Comparison of ENCODE assay signal across 8 cellular contexts in the genomic region with DNA sequence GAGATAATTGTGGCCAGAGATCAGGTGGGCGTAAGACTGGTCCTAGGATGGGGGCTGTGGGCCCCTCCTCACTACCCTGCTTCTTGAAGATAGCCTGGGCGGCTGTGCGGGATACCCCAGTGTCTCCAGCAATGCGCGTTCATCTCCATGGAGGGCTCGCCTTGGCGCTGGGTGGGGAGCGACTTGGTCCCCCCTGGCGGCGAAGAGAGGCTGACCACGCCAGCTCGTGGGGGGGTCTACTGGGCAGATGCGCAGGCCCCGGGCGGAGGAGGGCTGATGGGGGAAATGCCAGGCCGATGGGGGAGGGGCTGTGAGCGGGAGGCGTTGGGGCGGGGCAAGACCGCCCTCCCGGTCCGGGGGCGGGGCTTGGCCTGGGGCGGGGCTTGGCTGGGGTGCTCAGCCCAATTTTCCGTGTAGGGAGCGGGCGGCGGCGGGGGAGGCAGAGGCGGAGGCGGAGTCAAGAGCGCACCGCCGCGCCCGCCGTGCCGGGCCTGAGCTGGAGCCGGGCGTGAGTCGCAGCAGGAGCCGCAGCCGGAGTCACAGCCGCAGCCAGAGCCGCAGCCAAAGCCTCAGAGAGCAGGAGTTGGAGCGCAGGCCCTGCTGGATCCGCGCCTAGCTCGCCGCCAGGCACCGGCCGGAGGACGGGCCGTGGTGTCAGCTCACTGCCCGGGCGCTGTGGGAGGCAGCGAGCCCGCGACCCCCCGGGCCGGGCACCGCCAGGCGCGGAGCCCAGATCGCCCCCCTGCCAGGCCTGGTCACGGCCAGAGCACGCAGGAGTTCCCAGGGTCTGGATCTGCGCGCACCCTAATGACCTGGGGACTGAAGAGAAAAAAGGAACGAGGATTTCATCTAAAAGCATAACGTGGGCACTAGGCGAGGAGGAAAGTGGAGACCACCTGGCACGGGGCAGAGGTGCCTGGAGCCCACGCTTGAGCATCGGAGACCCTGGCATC. TPM values are rescaled to one million over a fixed set of nuclear protein-coding genes. Genes with fewer than 3 reads are reported as not detected.
DNase-seq lines count a peak whose midpoint lies in the region; ATAC-seq and TF ChIP-seq lines count a peak whose summit lies in the region.

A gene with protein sequence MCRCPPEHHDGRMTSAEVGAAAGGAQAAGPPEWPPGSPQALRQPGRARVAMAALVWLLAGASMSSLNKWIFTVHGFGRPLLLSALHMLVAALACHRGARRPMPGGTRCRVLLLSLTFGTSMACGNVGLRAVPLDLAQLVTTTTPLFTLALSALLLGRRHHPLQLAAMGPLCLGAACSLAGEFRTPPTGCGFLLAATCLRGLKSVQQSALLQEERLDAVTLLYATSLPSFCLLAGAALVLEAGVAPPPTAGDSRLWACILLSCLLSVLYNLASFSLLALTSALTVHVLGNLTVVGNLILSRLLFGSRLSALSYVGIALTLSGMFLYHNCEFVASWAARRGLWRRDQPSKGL (plus strand): TSS at position 509 of the 953 bp plus-strand sequence. CDS start 670 bp downstream, outside the sequence.

- no peak for TF ChIP-seq CTCF in endothelial cell (IDR thresholded peaks at IDR 0.05; ENCODE audit: unreplicated experiment)

- peak within 1 kb of the TSS; percentile 86 for H3K4me3 Mint-ChIP-seq in endothelial cell (ENCODE audit: unreplicated experiment)

- H3K9me3 Mint-ChIP-seq in endothelial cell (ENCODE audit: unreplicated experiment) = no peaks in the 10 kb centered on the region

- H3K4me1 Mint-ChIP-seq in endothelial cell (ENCODE audit: unreplicated experiment) = peaks cover 7% of the 10 kb centered on the region

- DNase-seq in CMK (ENCODE audit: low read depth) = peak; percentile 68
- DNase-seq in HS-5 (ENCODE audit: low read depth) = peak; percentile 58
- peak; percentile 84 for DNase-seq in NOMO-1 treated with DMSO at 0.1 percent for 48 hours (lab: John Stamatoyannopoulos, UW; ENCODE audit: unreplicated experiment)
- peak; percentile 98 for DNase-seq in activated CD8-positive, alpha-beta memory T cell treated with anti-CD3 and anti-CD28 coated beads, Interleukin-2, amount 50 U/mL, for 4 hours
- peak; percentile 94 for DNase-seq in endothelial cell (ENCODE audit: low spot score)
- peak; percentile 82 for DNase-seq in middle frontal gyrus (ENCODE audit: extremely low spot score, low spot score)
- peak; percentile 93 to 94 for DNase-seq in stimulated activated CD8-positive, alpha-beta memory T cell treated with anti-CD3 and anti-CD28 coated beads, Interleukin-2, amount 100 ng/mL, for 1 hour (ENCODE audit: low read depth in 2 of 2)

- no peaks in the 10 kb centered on the region for H3K36me3 Mint-ChIP-seq in endothelial cell (ENCODE audit: low read depth, unreplicated experiment)

- peak; percentile 63 for ATAC-seq in GM19467 (IDR thresholded peaks at IDR 0.05; ENCODE audit: unreplicated experiment)

- peak within 1 kb of the TSS; percentile 67 for H3K27ac Mint-ChIP-seq in endothelial cell (ENCODE audit: unreplicated experiment)

- H3K27me3 Mint-ChIP-seq in endothelial cell (ENCODE audit: unreplicated experiment) = peaks cover 4% of the 10 kb centered on the region

RNA-seq across cellular contexts. Expression of the gene that starts here (rescaled TPM):
- 8.4 TPM for total RNA-seq in endothelial cell (ENCODE audit: unreplicated experiment)

Comparison
In these comparisons a context has a peak if more than half of its experiments do, and no peak if none do; other contexts are left out.
1. Peak in every context shown above with its lines: DNase-seq and ATAC-seq.